Comparison of ENCODE assay signal across 23 cellular contexts in the genomic region with DNA sequence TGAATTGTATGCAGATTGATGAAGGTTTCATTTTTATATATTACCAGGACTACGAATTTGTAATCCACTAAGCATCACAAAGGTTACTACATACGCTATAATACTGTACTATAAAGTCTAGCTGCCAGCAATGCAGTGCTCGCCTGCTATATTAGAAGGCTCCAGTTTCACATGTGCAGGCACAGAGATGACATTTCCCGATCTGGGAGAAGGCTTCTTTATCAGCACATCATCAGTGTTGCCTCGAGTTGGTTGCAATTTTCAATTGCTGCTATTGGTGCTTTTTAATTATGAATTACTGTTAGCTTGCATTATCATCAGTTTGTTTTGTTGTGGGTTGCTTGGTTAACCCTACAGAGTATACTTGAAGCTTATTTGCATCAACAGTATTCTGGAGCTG.
DNase-seq lines count a peak whose midpoint lies in the region; ATAC-seq and TF ChIP-seq lines count a peak whose summit lies in the region.
"Had no signal": no experiment of that assay in that cellular context is flagged by ENCODE, and none has a peak within 500 bp of the region (broad histone marks: within the 10 kb centered on the region; RNA-seq: fewer than 3 reads in every experiment).

No MANE protein-coding gene starts in this region.

- peak overlapping the region in 3 of 4 donors; percentile 1 to 59 (median 45) for H3K27ac ChIP-seq in sigmoid colon
- H3K27ac ChIP-seq: A549; BLaER1 treated with 17β-estradiol and CSF1 and Interleukin-3, amounts not matched to agents 10 nM and 100 nM had no signal

- no peak for TF ChIP-seq POLR2A in sigmoid colon (IDR thresholded peaks at IDR 0.05)

- no peak for ATAC-seq in natural killer cell treated with Interleukin-12 subunit alpha and Interleukin-12 subunit beta and Interleukin-15 and Interleukin-18, amount 100 ng/mL, for 72 hours
- ATAC-seq in natural killer cell (no peak), GM21619 (IDR thresholded peaks at IDR 0.05; ENCODE audit: unreplicated experiment) (no peak)
- ATAC-seq: A549, GM12878 had no signal

- no peak for TF ChIP-seq EP300 in sigmoid colon (IDR thresholded peaks at IDR 0.05)

- H3K9me3 Mint-ChIP-seq in natural killer cell treated with Interleukin-12 subunit alpha and Interleukin-12 subunit beta and Interleukin-15 and Interleukin-18, amount 100 ng/mL, for 72 hours: no peaks in the 10 kb centered on the region
- no peaks in the 10 kb centered on the region for H3K9me3 Mint-ChIP-seq in natural killer cell
- H3K9me3 Mint-ChIP-seq: CD4-positive, alpha-beta T cell; CD8-positive, alpha-beta memory T cell; HFFc6 had no signal

- H3K27ac Mint-ChIP-seq in natural killer cell treated with Interleukin-12 subunit alpha and Interleukin-12 subunit beta and Interleukin-15 and Interleukin-18, amount 100 ng/mL, for 72 hours: no peak overlapping the region
- H3K27ac Mint-ChIP-seq in natural killer cell: no peak overlapping the region
- H3K27ac Mint-ChIP-seq: CD14-positive monocyte; CD4-positive, alpha-beta T cell; CD8-positive, alpha-beta memory T cell; HFFc6 had no signal

- intact Hi-C loops in natural killer cell (cut with micrococcal nuclease): no loop called here
- intact Hi-C loops in sigmoid colon (cut with DNase I): loop anchor here (10.0 kb wide), 1 partner anchor 354 kb away; no protein-coding TSS in a partner anchor

- H3K4me3 ChIP-seq in sigmoid colon: no peak overlapping the region
- H3K4me3 ChIP-seq: A549; BLaER1 treated with 17β-estradiol and CSF1 and Interleukin-3, amounts not matched to agents 10 nM and 100 nM; GM12878; HAP-1 had no signal

- H3K36me3 Mint-ChIP-seq in natural killer cell treated with Interleukin-12 subunit alpha and Interleukin-12 subunit beta and Interleukin-15 and Interleukin-18, amount 100 ng/mL, for 72 hours: no peaks in the 10 kb centered on the region
- H3K36me3 Mint-ChIP-seq in natural killer cell: no peaks in the 10 kb centered on the region
- H3K36me3 Mint-ChIP-seq: CD14-positive monocyte; CD8-positive, alpha-beta memory T cell had no signal

- TF ChIP-seq CTCF in natural killer cell (IDR thresholded peaks at IDR 0.05) (no peak), sigmoid colon (IDR thresholded peaks at IDR 0.05) (no peak)

- no peaks in the 10 kb centered on the region for H3K9me3 ChIP-seq in sigmoid colon
- H3K9me3 ChIP-seq: A549; BE2C; BLaER1 treated with 17β-estradiol and CSF1 and Interleukin-3, amounts not matched to agents 10 nM and 100 nM; HAP-1 had no signal

- peaks cover 15 to 56% (median 30%) of the 10 kb centered on the region in 4 donors for H3K36me3 ChIP-seq in sigmoid colon
- H3K36me3 ChIP-seq: BE2C; BLaER1 treated with 17β-estradiol and CSF1 and Interleukin-3, amounts not matched to agents 10 nM and 100 nM; HAP-1 had no signal

- H3K4me3 Mint-ChIP-seq in natural killer cell treated with Interleukin-12 subunit alpha and Interleukin-12 subunit beta and Interleukin-15 and Interleukin-18, amount 100 ng/mL, for 72 hours: no peak overlapping the region
- no peak overlapping the region for H3K4me3 Mint-ChIP-seq in natural killer cell
- H3K4me3 Mint-ChIP-seq: CD14-positive monocyte; CD4-positive, alpha-beta T cell; CD8-positive, alpha-beta memory T cell; HFFc6 had no signal

- H3K4me1 ChIP-seq in sigmoid colon: peaks cover 0 to 25% (median 7%) of the 10 kb centered on the region in 4 donors
- H3K4me1 ChIP-seq: BE2C; BLaER1 treated with 17β-estradiol and CSF1 and Interleukin-3, amounts not matched to agents 10 nM and 100 nM; HAP-1 had no signal

- no peaks in the 10 kb centered on the region for H3K4me1 Mint-ChIP-seq in natural killer cell treated with Interleukin-12 subunit alpha and Interleukin-12 subunit beta and Interleukin-15 and Interleukin-18, amount 100 ng/mL, for 72 hours (ENCODE audit: low read depth in 2 of 2)
- H3K4me1 Mint-ChIP-seq in natural killer cell: no peaks in the 10 kb centered on the region
- H3K4me1 Mint-ChIP-seq: CD14-positive monocyte; CD8-positive, alpha-beta memory T cell had no signal

- 83 to 85% methylated on average over 5 of the region's 5 CpGs for WGBS in sigmoid colon, 2 donors

- H3K27me3 ChIP-seq in sigmoid colon: no peaks in the 10 kb centered on the region
- H3K27me3 ChIP-seq: BE2C; BLaER1 treated with 17β-estradiol and CSF1 and Interleukin-3, amounts not matched to agents 10 nM and 100 nM had no signal

- H3K27me3 Mint-ChIP-seq in natural killer cell treated with Interleukin-12 subunit alpha and Interleukin-12 subunit beta and Interleukin-15 and Interleukin-18, amount 100 ng/mL, for 72 hours: peaks cover 12 to 17% of the 10 kb centered on the region in 2 donors
- peaks cover 0 to 3% of the 10 kb centered on the region in 2 donors for H3K27me3 Mint-ChIP-seq in natural killer cell (ENCODE audit: low read depth in 2 of 2)

- peak; percentile 31 for DNase-seq in natural killer cell treated with Interleukin-12 subunit alpha and Interleukin-12 subunit beta and Interleukin-15 and Interleukin-18, amount 100 ng/mL, for 72 hours (ENCODE audit: low spot score)
- DNase-seq in natural killer cell (no peak), SK-N-DZ (ENCODE audit: low spot score) (peak; percentile 39), sigmoid colon (peak; percentile 3), NCI-H1694 treated with DMSO at 0.1 percent for 48 hours (lab: John Stamatoyannopoulos, UW) (no peak)
- DNase-seq: 8988T; ACHN; AML-193; BE2C; CD4-positive, alpha-beta T cell; CD8-positive, alpha-beta memory T cell; DMS 273 treated with DMSO at 0.1 percent for 48 hours; DMS79; EL; GDM1; GOT3; HFFc6 had no signal

Comparison
In these comparisons a context has a peak if more than half of its experiments do, and no peak if none do; other contexts are left out.
1. DNase-seq: peak in natural killer cell treated with Interleukin-12 subunit alpha and Interleukin-12 subunit beta and Interleukin-15 and Interleukin-18, amount 100 ng/mL, for 72 hours (single experiment), SK-N-DZ (single experiment) and sigmoid colon (single experiment); none in natural killer cell (single experiment) and NCI-H1694 treated with DMSO at 0.1 percent for 48 hours (single experiment).